In genomic region chr10:16116404-16117304, GRCh38 we compare ENCODE assay signal across 8 cellular contexts.
DNase-seq lines count a peak whose midpoint lies in the region; TF ChIP-seq lines count a peak whose summit lies in the region.

No MANE protein-coding gene starts in this region.

- H3K36me3 Mint-ChIP-seq in HFFc6 (ENCODE audit: low read depth), result no peaks in the 10 kb centered on the region

- no peak overlapping the region for H3K4me3 Mint-ChIP-seq in HFFc6

- peak; percentile 20 for DNase-seq in NCI-H2227 (lab: John Stamatoyannopoulos, UW; ENCODE audit: unreplicated experiment)
- DNase-seq in NCI-H2227 treated with DMSO at 0.1 percent for 48 hours (lab: John Stamatoyannopoulos, UW), result no peak
- DNase-seq in HFFc6, result no peak
- DNase-seq in RPMI8226, result peak; percentile 31
- peak; percentile 3 for DNase-seq in iPS DF 4.7 (ENCODE audit: extremely low read depth, low spot score)
- no peak for DNase-seq in AG08396 (ENCODE audit: low spot score)
- DNase-seq in CD1c-positive myeloid dendritic cell (ENCODE audit: extremely low spot score), result no peak
- DNase-seq in activated naive CD4-positive, alpha-beta T cell (lab: John Stamatoyannopoulos, UW), result no peak

- peaks cover 47% of the 10 kb centered on the region for H3K9me3 Mint-ChIP-seq in HFFc6

- H3K4me1 Mint-ChIP-seq in HFFc6 (ENCODE audit: low read depth), result no peaks in the 10 kb centered on the region

- TF ChIP-seq CTCF in HFFc6 (IDR thresholded peaks at IDR 0.05), result peak; percentile 45

- H3K27ac Mint-ChIP-seq in HFFc6, result no peak overlapping the region

- H3K27me3 Mint-ChIP-seq in HFFc6 (ENCODE audit: insufficient read depth), result peaks cover 2% of the 10 kb centered on the region; the same call in 1 of the 2 replicates

Comparison
In these comparisons a context has a peak if more than half of its experiments do, and no peak if none do; other contexts are left out.
1. DNase-seq: peak in NCI-H2227 (single experiment), RPMI8226 (single experiment) and iPS DF 4.7 (single experiment); none in NCI-H2227 treated with DMSO at 0.1 percent for 48 hours (single experiment), HFFc6 (single experiment), AG08396 (single experiment), CD1c-positive myeloid dendritic cell (single experiment) and activated naive CD4-positive, alpha-beta T cell (0 of 4).